In the genomic region with DNA sequence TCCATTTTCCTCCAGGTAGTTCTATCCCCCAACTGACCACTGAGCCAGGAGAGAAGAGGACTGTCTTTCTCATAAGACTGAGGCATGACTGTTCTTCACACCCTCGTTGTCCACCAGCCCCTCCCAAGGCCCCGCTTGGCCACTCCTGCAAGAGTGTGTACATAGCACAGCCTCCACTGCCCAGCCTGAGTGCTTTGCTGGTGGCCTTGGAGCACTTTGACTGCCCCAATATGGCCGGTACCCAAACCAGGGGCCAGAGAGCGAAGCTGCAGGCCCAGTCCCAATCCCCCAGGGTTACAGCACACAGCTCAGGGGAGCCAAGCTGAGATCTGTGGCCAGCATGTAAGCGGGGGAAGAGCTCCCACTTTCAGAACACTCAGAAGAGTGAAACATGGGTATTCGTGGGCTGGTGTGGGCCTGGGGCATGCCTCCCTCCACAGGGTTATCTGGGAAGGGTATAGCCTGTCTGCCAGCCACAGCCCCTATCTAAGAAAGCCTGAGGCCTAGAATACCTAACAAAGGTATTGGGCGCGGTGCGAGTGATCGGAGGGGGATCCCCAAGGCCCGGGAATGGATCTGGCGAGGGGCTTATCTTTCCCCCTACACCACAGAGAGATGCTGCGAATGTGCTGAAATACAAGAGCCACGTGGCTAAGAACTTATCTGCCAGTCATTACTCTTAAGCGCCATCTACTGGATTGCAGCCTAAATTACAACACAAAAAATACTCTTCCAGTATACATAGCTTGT, we compare ENCODE assay signal across 10 cellular contexts.
DNase-seq lines count a peak whose midpoint lies in the region; ATAC-seq and TF ChIP-seq lines count a peak whose summit lies in the region.
"Had no signal": no experiment of that assay in that cellular context is flagged by ENCODE, and none has a peak within 500 bp of the region (broad histone marks: within the 10 kb centered on the region; RNA-seq: fewer than 3 reads in every experiment).

No MANE protein-coding gene starts in this region.

- H3K27ac Mint-ChIP-seq in stimulated activated effector memory CD8-positive, alpha-beta T cell treated with anti-CD3 and anti-CD28 coated beads, Interleukin-12 subunit alpha, Interleukin-12 subunit beta, amount 100 ng/mL, for 72 hours = no peak overlapping the region
- H3K27ac Mint-ChIP-seq: brain had no signal

- intact Hi-C loops in dorsolateral prefrontal cortex (cut with DNase I) = no loop called here

- ATAC-seq in GM19438 (IDR thresholded peaks at IDR 0.05; ENCODE audit: low read depth, unreplicated experiment) (peak; percentile 97), HG03469 (IDR thresholded peaks at IDR 0.05; ENCODE audit: unreplicated experiment) (peak; percentile 60)
- ATAC-seq in stimulated activated effector memory CD8-positive, alpha-beta T cell treated with anti-CD3 and anti-CD28 coated beads, Interleukin-12 subunit alpha, Interleukin-12 subunit beta, amount 100 ng/mL, for 72 hours = peak; percentile 82

- no peaks in the 10 kb centered on the region for H3K36me3 Mint-ChIP-seq in stimulated activated effector memory CD8-positive, alpha-beta T cell treated with anti-CD3 and anti-CD28 coated beads, Interleukin-12 subunit alpha, Interleukin-12 subunit beta, amount 100 ng/mL, for 72 hours

- H3K27me3 ChIP-seq in dorsolateral prefrontal cortex = no peaks in the 10 kb centered on the region
- H3K27me3 ChIP-seq: BLaER1 treated with 17β-estradiol and CSF1 and Interleukin-3, amounts not matched to agents 10 nM and 100 nM had no signal

- H3K4me3 ChIP-seq in dorsolateral prefrontal cortex = no peak overlapping the region
- H3K4me3 ChIP-seq: BLaER1 treated with 17β-estradiol and CSF1 and Interleukin-3, amounts not matched to agents 10 nM and 100 nM had no signal

- H3K27ac ChIP-seq in dorsolateral prefrontal cortex = no peak overlapping the region
- H3K27ac ChIP-seq: BLaER1 treated with 17β-estradiol and CSF1 and Interleukin-3, amounts not matched to agents 10 nM and 100 nM had no signal

- no peak overlapping the region for H3K4me3 Mint-ChIP-seq in stimulated activated effector memory CD8-positive, alpha-beta T cell treated with anti-CD3 and anti-CD28 coated beads, Interleukin-12 subunit alpha, Interleukin-12 subunit beta, amount 100 ng/mL, for 72 hours
- H3K4me3 Mint-ChIP-seq: brain had no signal

- TF ChIP-seq CTCF in dorsolateral prefrontal cortex (IDR thresholded peaks at IDR 0.05 in 54 of 56, conservative IDR thresholded peaks at IDR 0.05 in 2 of 56; ENCODE audit: low read depth in 1 of 56, partially characterized antibody in 56 of 56) = peak in 10 of 56 donors; percentile 6 to 26 (median 11)

- peaks cover 4% of the 10 kb centered on the region for H3K9me3 Mint-ChIP-seq in stimulated activated effector memory CD8-positive, alpha-beta T cell treated with anti-CD3 and anti-CD28 coated beads, Interleukin-12 subunit alpha, Interleukin-12 subunit beta, amount 100 ng/mL, for 72 hours

- DNase-seq in NCI-H1105 treated with DMSO at 0.1 percent for 48 hours (lab: John Stamatoyannopoulos, UW) = peak; percentile 4
- no peak for DNase-seq in NCI-H1105 (lab: John Stamatoyannopoulos, UW)
- DNase-seq in SHP77 (lab: John Stamatoyannopoulos, UW) = peak; percentile 45 to 58
- peak; percentile 9 for DNase-seq in fibroblast of gingiva (ENCODE audit: low read depth)
- peak; percentile 5 to 57 for DNase-seq in stimulated activated effector memory CD8-positive, alpha-beta T cell treated with anti-CD3 and anti-CD28 coated beads, Interleukin-12 subunit alpha, Interleukin-12 subunit beta, amount 100 ng/mL, for 72 hours (ENCODE audit: low spot score in 2 of 2)
- DNase-seq in dorsolateral prefrontal cortex = no peak

- peaks cover 7% of the 10 kb centered on the region for H3K4me1 Mint-ChIP-seq in stimulated activated effector memory CD8-positive, alpha-beta T cell treated with anti-CD3 and anti-CD28 coated beads, Interleukin-12 subunit alpha, Interleukin-12 subunit beta, amount 100 ng/mL, for 72 hours
- H3K4me1 Mint-ChIP-seq: brain had no signal

Comparison
In these comparisons a context has a peak if more than half of its experiments do, and no peak if none do; other contexts are left out.
1. DNase-seq: peak in NCI-H1105 treated with DMSO at 0.1 percent for 48 hours (single experiment), SHP77 (2 of 2), fibroblast of gingiva (single experiment) and stimulated activated effector memory CD8-positive, alpha-beta T cell treated with anti-CD3 and anti-CD28 coated beads, Interleukin-12 subunit alpha, Interleukin-12 subunit beta, amount 100 ng/mL, for 72 hours (2 of 2); none in NCI-H1105 (single experiment) and dorsolateral prefrontal cortex (0 of 10).
2. Peak in every context shown above with its lines, with median percentiles within 50 percentile points of each other: ATAC-seq.